Comparison of ENCODE assay signal across 1 cellular context in the genomic region with DNA sequence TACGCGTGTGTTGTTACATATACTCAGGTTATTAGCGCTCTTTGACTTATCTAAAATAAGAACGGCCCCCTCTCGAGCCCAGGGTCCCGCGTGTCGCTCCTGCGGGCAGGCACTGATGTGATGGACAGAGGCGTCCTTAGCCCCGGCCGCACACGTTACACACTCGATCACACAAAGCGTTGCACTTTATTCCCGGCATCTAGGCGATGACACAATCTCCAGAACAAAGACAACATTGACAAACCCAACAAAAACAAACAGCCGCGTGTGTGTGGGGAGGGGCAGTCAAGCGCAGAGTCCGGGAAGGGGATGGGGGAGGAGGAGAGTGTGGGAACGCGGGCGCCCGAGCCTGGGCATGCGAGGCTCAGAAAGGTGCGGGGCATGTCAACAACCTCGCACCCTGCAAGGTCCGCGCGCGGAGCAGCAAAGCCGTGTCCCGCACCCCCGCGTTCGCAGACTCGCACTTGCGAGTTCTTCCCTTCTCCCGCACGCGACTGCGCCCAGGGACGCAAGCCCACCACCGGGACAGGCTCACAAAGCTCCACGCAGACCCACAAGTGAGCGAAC.
TF ChIP-seq lines count a peak whose summit lies in the region.

No MANE protein-coding gene starts in this region.

TF ChIP-seq in HepG2, 621 proteins besides CTCF, POLR2A, EP300 and RAD21 (continued from another document and continues in another):
- TF ChIP-seq, protein P1, sequence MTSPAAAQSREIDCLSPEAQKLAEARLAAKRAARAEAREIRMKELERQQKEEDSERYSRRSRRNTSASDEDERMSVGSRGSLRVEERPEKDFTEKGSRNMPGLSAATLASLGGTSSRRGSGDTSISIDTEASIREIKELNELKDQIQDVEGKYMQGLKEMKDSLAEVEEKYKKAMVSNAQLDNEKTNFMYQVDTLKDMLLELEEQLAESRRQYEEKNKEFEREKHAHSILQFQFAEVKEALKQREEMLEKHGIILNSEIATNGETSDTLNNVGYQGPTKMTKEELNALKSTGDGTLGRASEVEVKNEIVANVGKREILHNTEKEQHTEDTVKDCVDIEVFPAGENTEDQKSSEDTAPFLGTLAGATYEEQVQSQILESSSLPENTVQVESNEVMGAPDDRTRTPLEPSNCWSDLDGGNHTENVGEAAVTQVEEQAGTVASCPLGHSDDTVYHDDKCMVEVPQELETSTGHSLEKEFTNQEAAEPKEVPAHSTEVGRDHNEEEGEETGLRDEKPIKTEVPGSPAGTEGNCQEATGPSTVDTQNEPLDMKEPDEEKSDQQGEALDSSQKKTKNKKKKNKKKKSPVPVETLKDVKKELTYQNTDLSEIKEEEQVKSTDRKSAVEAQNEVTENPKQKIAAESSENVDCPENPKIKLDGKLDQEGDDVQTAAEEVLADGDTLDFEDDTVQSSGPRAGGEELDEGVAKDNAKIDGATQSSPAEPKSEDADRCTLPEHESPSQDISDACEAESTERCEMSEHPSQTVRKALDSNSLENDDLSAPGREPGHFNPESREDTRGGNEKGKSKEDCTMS (CRISPR knock-in tag; conservative IDR thresholded peaks at IDR 0.05): 0 out of 2 replicates have a peak, but pooled peaks have one; percentile 23
- TF ChIP-seq, protein P2, sequence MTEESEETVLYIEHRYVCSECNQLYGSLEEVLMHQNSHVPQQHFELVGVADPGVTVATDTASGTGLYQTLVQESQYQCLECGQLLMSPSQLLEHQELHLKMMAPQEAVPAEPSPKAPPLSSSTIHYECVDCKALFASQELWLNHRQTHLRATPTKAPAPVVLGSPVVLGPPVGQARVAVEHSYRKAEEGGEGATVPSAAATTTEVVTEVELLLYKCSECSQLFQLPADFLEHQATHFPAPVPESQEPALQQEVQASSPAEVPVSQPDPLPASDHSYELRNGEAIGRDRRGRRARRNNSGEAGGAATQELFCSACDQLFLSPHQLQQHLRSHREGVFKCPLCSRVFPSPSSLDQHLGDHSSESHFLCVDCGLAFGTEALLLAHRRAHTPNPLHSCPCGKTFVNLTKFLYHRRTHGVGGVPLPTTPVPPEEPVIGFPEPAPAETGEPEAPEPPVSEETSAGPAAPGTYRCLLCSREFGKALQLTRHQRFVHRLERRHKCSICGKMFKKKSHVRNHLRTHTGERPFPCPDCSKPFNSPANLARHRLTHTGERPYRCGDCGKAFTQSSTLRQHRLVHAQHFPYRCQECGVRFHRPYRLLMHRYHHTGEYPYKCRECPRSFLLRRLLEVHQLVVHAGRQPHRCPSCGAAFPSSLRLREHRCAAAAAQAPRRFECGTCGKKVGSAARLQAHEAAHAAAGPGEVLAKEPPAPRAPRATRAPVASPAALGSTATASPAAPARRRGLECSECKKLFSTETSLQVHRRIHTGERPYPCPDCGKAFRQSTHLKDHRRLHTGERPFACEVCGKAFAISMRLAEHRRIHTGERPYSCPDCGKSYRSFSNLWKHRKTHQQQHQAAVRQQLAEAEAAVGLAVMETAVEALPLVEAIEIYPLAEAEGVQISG (CRISPR knock-in tag; IDR thresholded peaks at IDR 0.05): peak; percentile 74
- TF ChIP-seq KDM1A (CRISPR knock-in tag; IDR thresholded peaks at IDR 0.05) (0 out of 2 replicates have a peak, but pooled peaks have one; percentile 58), AHR (CRISPR knock-in tag; IDR thresholded peaks at IDR 0.05) (peak; percentile 78; the same call in 1 of the 2 replicates), ZNF446 (CRISPR knock-in tag; IDR thresholded peaks at IDR 0.05) (peak; percentile 83; the same call in 1 of the 2 replicates), NFATC3 (CRISPR knock-in tag; IDR thresholded peaks at IDR 0.05) (peak; percentile 29; the same call in 1 of the 2 replicates), SP4 (CRISPR knock-in tag; IDR thresholded peaks at IDR 0.05) (peak; percentile 22; the same call in 1 of the 2 replicates), ZFP91 (CRISPR knock-in tag; IDR thresholded peaks at IDR 0.05; ENCODE audit: borderline replicate concordance) (no peak), SMC3 (IDR thresholded peaks at IDR 0.05; ENCODE audit: low read length) (peak; percentile 31; the same call in 1 of the 2 replicates), CBX1 (IDR thresholded peaks at IDR 0.05; ENCODE audit: low read depth) (no peak), ZMYM3 (CRISPR knock-in tag; IDR thresholded peaks at IDR 0.05) (0 out of 2 replicates have a peak, but pooled peaks have one; percentile 19), ISL2 (CRISPR knock-in tag; IDR thresholded peaks at IDR 0.05) (peak; percentile 72), POLR2AphosphoS2 (IDR thresholded peaks at IDR 0.05; ENCODE audit: low read depth, low read length) (no peak; the same call in none of the 2 replicates), FOXA1 (IDR thresholded peaks at IDR 0.05) (peak; percentile 95), FOXA1 (CRISPR knock-in tag; IDR thresholded peaks at IDR 0.05) (peak; percentile 98), MTA1 (CRISPR knock-in tag; IDR thresholded peaks at IDR 0.05; ENCODE audit: borderline replicate concordance) (peak; percentile 63), HMG20B (CRISPR knock-in tag; conservative IDR thresholded peaks at IDR 0.05) (peak; percentile 95), FOSL2 (CRISPR knock-in tag; IDR thresholded peaks at IDR 0.05) (peak; percentile 81), ZSCAN21 (CRISPR knock-in tag; IDR thresholded peaks at IDR 0.05; ENCODE audit: borderline replicate concordance) (no peak; the same call in none of the 2 replicates), HOXA3 (CRISPR knock-in tag; IDR thresholded peaks at IDR 0.05) (peak; percentile 79), RFXAP (CRISPR knock-in tag; IDR thresholded peaks at IDR 0.05; ENCODE audit: borderline replicate concordance) (0 out of 2 replicates have a peak, but pooled peaks have one; percentile 14), ZNF510 (CRISPR knock-in tag; IDR thresholded peaks at IDR 0.05; ENCODE audit: low read depth) (peak; percentile 76; the same call in 1 of the 2 replicates), FOXK2 (IDR thresholded peaks at IDR 0.05) (peak; percentile 92), IKZF5 (CRISPR knock-in tag; IDR thresholded peaks at IDR 0.05) (peak; percentile 88; the same call in 1 of the 2 replicates), TOE1 (CRISPR knock-in tag; IDR thresholded peaks at IDR 0.05) (0 out of 2 replicates have a peak, but pooled peaks have one; percentile 55), MXD3 (CRISPR knock-in tag; IDR thresholded peaks at IDR 0.05) (no peak), KLF9 (CRISPR knock-in tag; IDR thresholded peaks at IDR 0.05; ENCODE audit: low read depth) (no peak), ATF4 (CRISPR knock-in tag; IDR thresholded peaks at IDR 0.05) (peak in 1 of 2 experiments; percentile 89; a peak in 2 of 4 replicates), JUNB (CRISPR knock-in tag; IDR thresholded peaks at IDR 0.05; ENCODE audit: borderline replicate concordance) (peak; percentile 95), ZNF879 (CRISPR knock-in tag; IDR thresholded peaks at IDR 0.05) (0 out of 2 replicates have a peak, but pooled peaks have one; percentile 41), NR2C2 (CRISPR knock-in tag; IDR thresholded peaks at IDR 0.05; ENCODE audit: borderline replicate concordance) (peak; percentile 84)
- TF ChIP-seq, protein P3, sequence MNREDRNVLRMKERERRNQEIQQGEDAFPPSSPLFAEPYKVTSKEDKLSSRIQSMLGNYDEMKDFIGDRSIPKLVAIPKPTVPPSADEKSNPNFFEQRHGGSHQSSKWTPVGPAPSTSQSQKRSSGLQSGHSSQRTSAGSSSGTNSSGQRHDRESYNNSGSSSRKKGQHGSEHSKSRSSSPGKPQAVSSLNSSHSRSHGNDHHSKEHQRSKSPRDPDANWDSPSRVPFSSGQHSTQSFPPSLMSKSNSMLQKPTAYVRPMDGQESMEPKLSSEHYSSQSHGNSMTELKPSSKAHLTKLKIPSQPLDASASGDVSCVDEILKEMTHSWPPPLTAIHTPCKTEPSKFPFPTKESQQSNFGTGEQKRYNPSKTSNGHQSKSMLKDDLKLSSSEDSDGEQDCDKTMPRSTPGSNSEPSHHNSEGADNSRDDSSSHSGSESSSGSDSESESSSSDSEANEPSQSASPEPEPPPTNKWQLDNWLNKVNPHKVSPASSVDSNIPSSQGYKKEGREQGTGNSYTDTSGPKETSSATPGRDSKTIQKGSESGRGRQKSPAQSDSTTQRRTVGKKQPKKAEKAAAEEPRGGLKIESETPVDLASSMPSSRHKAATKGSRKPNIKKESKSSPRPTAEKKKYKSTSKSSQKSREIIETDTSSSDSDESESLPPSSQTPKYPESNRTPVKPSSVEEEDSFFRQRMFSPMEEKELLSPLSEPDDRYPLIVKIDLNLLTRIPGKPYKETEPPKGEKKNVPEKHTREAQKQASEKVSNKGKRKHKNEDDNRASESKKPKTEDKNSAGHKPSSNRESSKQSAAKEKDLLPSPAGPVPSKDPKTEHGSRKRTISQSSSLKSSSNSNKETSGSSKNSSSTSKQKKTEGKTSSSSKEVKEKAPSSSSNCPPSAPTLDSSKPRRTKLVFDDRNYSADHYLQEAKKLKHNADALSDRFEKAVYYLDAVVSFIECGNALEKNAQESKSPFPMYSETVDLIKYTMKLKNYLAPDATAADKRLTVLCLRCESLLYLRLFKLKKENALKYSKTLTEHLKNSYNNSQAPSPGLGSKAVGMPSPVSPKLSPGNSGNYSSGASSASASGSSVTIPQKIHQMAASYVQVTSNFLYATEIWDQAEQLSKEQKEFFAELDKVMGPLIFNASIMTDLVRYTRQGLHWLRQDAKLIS (CRISPR knock-in tag; IDR thresholded peaks at IDR 0.05): peak; percentile 92; the same call in 1 of the 2 replicates
- TF ChIP-seq, protein P4, sequence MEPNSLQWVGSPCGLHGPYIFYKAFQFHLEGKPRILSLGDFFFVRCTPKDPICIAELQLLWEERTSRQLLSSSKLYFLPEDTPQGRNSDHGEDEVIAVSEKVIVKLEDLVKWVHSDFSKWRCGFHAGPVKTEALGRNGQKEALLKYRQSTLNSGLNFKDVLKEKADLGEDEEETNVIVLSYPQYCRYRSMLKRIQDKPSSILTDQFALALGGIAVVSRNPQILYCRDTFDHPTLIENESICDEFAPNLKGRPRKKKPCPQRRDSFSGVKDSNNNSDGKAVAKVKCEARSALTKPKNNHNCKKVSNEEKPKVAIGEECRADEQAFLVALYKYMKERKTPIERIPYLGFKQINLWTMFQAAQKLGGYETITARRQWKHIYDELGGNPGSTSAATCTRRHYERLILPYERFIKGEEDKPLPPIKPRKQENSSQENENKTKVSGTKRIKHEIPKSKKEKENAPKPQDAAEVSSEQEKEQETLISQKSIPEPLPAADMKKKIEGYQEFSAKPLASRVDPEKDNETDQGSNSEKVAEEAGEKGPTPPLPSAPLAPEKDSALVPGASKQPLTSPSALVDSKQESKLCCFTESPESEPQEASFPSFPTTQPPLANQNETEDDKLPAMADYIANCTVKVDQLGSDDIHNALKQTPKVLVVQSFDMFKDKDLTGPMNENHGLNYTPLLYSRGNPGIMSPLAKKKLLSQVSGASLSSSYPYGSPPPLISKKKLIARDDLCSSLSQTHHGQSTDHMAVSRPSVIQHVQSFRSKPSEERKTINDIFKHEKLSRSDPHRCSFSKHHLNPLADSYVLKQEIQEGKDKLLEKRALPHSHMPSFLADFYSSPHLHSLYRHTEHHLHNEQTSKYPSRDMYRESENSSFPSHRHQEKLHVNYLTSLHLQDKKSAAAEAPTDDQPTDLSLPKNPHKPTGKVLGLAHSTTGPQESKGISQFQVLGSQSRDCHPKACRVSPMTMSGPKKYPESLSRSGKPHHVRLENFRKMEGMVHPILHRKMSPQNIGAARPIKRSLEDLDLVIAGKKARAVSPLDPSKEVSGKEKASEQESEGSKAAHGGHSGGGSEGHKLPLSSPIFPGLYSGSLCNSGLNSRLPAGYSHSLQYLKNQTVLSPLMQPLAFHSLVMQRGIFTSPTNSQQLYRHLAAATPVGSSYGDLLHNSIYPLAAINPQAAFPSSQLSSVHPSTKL (CRISPR knock-in tag; IDR thresholded peaks at IDR 0.05): peak; percentile 92
- TF ChIP-seq, protein P5, sequence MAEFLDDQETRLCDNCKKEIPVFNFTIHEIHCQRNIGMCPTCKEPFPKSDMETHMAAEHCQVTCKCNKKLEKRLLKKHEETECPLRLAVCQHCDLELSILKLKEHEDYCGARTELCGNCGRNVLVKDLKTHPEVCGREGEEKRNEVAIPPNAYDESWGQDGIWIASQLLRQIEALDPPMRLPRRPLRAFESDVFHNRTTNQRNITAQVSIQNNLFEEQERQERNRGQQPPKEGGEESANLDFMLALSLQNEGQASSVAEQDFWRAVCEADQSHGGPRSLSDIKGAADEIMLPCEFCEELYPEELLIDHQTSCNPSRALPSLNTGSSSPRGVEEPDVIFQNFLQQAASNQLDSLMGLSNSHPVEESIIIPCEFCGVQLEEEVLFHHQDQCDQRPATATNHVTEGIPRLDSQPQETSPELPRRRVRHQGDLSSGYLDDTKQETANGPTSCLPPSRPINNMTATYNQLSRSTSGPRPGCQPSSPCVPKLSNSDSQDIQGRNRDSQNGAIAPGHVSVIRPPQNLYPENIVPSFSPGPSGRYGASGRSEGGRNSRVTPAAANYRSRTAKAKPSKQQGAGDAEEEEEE (CRISPR knock-in tag; IDR thresholded peaks at IDR 0.05; ENCODE audit: borderline replicate concordance): peak; percentile 73; the same call in 1 of the 2 replicates
